ENCODE assay signal across 1 cellular context in genomic region chr12:130967631-130968030, GRCh38.
TF ChIP-seq lines count a peak whose summit lies in the region.

No MANE protein-coding gene starts in this region.

TF ChIP-seq in H1, 55 proteins besides CTCF, POLR2A, EP300 and RAD21:
- TF ChIP-seq SP4 (IDR thresholded peaks at IDR 0.05; ENCODE audit: low read length) (no peak), KDM5A (IDR thresholded peaks at IDR 0.05; ENCODE audit: low read length) (no peak), CTBP2 (IDR thresholded peaks at IDR 0.05; ENCODE audit: borderline replicate concordance, insufficient read depth, insufficient read length, low read length) (no peak), SUZ12 (IDR thresholded peaks at IDR 0.05; ENCODE audit: low read length) (no peak), BRCA1 (IDR thresholded peaks at IDR 0.05; ENCODE audit: low read depth, low read length) (no peak), ATF2 (IDR thresholded peaks at IDR 0.05; ENCODE audit: low read length) (no peak), KDM4A (IDR thresholded peaks at IDR 0.05; ENCODE audit: low read depth, low read length, severe bottlenecking) (no peak), SRF (IDR thresholded peaks at IDR 0.05; ENCODE audit: low read depth, low read length) (no peak), TCF12 (IDR thresholded peaks at IDR 0.05; ENCODE audit: low read depth, low read length) (no peak), TAF1 (IDR thresholded peaks at IDR 0.05; ENCODE audit: low read depth, low read length) (no peak), POLR2AphosphoS5 (IDR thresholded peaks at IDR 0.05; ENCODE audit: low read depth, low read length) (no peak), POU5F1 (IDR thresholded peaks at IDR 0.05; ENCODE audit: low read depth, low read length) (no peak), KDM1A (IDR thresholded peaks at IDR 0.05; ENCODE audit: borderline replicate concordance, low read length) (no peak), EZH2 (IDR thresholded peaks at IDR 0.05; ENCODE audit: low read depth, low read length, severe bottlenecking) (no peak), MAFK (IDR thresholded peaks at IDR 0.05; ENCODE audit: low read depth, low read length) (no peak), RNF2 (IDR thresholded peaks at IDR 0.05; ENCODE audit: borderline replicate concordance, low read depth, low read length, missing control alignments, poor library complexity, severe bottlenecking) (no peak), YY1 (IDR thresholded peaks at IDR 0.05; ENCODE audit: low read depth, low read length) (no peak), JUND (IDR thresholded peaks at IDR 0.05; ENCODE audit: low read length) (no peak)
TF ChIP-seq in H1: peak in this region for 0.
